Comparison of ENCODE assay signal across 12 cellular contexts in the genomic region with DNA sequence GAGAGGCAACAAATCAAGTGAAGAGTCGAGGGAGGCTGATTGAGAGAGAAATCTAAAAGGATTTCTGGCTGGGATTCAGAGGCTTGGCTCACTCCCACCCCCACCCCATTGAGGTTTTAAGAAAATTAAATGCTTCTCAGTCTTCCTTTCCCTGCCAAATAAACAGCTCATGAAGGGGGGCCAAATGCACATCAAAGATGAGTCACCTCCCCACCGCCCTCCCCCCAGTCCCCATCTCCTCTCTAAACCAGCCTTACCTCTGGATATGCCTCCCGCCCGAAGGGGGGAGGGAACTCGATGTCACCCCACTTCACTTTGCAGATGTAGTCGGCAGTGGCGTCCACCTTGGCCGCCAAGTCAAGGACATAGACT. TPM values are rescaled to one million over a fixed set of nuclear protein-coding genes. Genes with fewer than 3 reads are reported as not detected.
A peak's percentile ranks its signal among the peaks of the same experiment; 100 is the strongest.
DNase-seq lines count a peak whose midpoint lies in the region; ATAC-seq and TF ChIP-seq lines count a peak whose summit lies in the region.
"Had no signal": no experiment of that assay in that cellular context is flagged by ENCODE, and none has a peak within 500 bp of the region (broad histone marks: within the 10 kb centered on the region; RNA-seq: fewer than 3 reads in every experiment).

No MANE protein-coding gene starts in this region.

- peaks cover 0 to under 1% of the 10 kb centered on the region in 2 donors for H3K4me1 Mint-ChIP-seq in immature natural killer cell

- peak overlapping the region in 1 of 6 donors; percentile 62 for H3K27ac Mint-ChIP-seq in immature natural killer cell
- H3K27ac Mint-ChIP-seq: dendritic cell treated with granulocyte-macrophage colony-stimulating factor and Interleukin-4, amounts not matched to agents 40 ng/mL and 50 ng/mL, for 4 days had no signal

- ATAC-seq in GM18867 (IDR thresholded peaks at IDR 0.05; ENCODE audit: unreplicated experiment) = no peak
- no peak for ATAC-seq in HG03045 (IDR thresholded peaks at IDR 0.05; ENCODE audit: unreplicated experiment)
- ATAC-seq: activated CD4-positive, CD25-positive, alpha-beta regulatory T cell treated with anti-CD3 and anti-CD28 coated beads, Interleukin-2, amount 50 U/mL, for 24 hours had no signal

- no peak for TF ChIP-seq CTCF in WERI-Rb-1 (IDR thresholded peaks at IDR 0.05; ENCODE audit: low read depth, low read length)

- DNase-seq in A172 (ENCODE audit: low spot score) = peak; percentile 98
- peak; percentile 32 for DNase-seq in H7
- peak; percentile 95 for DNase-seq in WERI-Rb-1
- DNase-seq in kidney glomerular epithelial cell (lab: John Stamatoyannopoulos, UW) = peak; percentile 68
- DNase-seq in immature natural killer cell = no peak
- no peak for DNase-seq in NCI-H2171 treated with DMSO at 0.1 percent for 48 hours (lab: John Stamatoyannopoulos, UW)
- DNase-seq: activated gamma-delta T cell, NCI-H1694 treated with DMSO at 0.1 percent for 48 hours had no signal

- no peak overlapping the region for H3K4me3 Mint-ChIP-seq in immature natural killer cell
- H3K4me3 Mint-ChIP-seq: dendritic cell treated with granulocyte-macrophage colony-stimulating factor and Interleukin-4, amounts not matched to agents 40 ng/mL and 50 ng/mL, for 4 days had no signal

- no peaks in the 10 kb centered on the region for H3K9me3 Mint-ChIP-seq in immature natural killer cell
- H3K9me3 Mint-ChIP-seq: dendritic cell treated with granulocyte-macrophage colony-stimulating factor and Interleukin-4, amounts not matched to agents 40 ng/mL and 50 ng/mL, for 4 days had no signal

- H3K27ac ChIP-seq in WERI-Rb-1 = peak overlapping the region; percentile 93

- H3K27me3 Mint-ChIP-seq in immature natural killer cell (ENCODE audit: low read depth in 3 of 3) = peaks cover 0 to 3% (median 0%) of the 10 kb centered on the region in 3 donors
- H3K27me3 Mint-ChIP-seq: dendritic cell treated with granulocyte-macrophage colony-stimulating factor and Interleukin-4, amounts not matched to agents 40 ng/mL and 50 ng/mL, for 4 days had no signal

- H3K4me3 ChIP-seq in H7 (ENCODE audit: insufficient read depth, low read depth, low read length) = no peak overlapping the region
- H3K4me3 ChIP-seq in WERI-Rb-1 (ENCODE audit: low read depth, low read length) = peak overlapping the region; percentile 29

- H3K36me3 ChIP-seq in H7 (replicated peaks; ENCODE audit: control insufficient read depth, insufficient read depth, low read length) (peaks cover 84% of the 10 kb centered on the region), WERI-Rb-1 (peaks cover 92% of the 10 kb centered on the region)

- no peaks in the 10 kb centered on the region for H3K9me3 ChIP-seq in WERI-Rb-1 (ENCODE audit: severe bottlenecking)

- H3K36me3 Mint-ChIP-seq in immature natural killer cell = peaks cover 12 to 22% (median 13%) of the 10 kb centered on the region in 3 donors

- H3K27me3 ChIP-seq in H7 (ENCODE audit: control insufficient read depth, insufficient read depth, low read length) = no peaks in the 10 kb centered on the region
- no peaks in the 10 kb centered on the region for H3K27me3 ChIP-seq in WERI-Rb-1 (ENCODE audit: insufficient read depth, low read depth, severe bottlenecking)

RNA-seq across cellular contexts. Expression of gene ACLY, which starts 11.6 kb away (rescaled TPM):
- total RNA-seq in A172 (2014; rRNA removed; shearing (Covaris generic)) = 212 and 231 TPM in 2 replicates
- 235 and 260 TPM in 2 replicates for total RNA-seq in H7 (2014; rRNA removed; shearing (Covaris generic))
- 10 to 100 TPM; 46.9 to 99.2 (median 49.3) TPM for polyA plus RNA-seq in immature natural killer cell

RNA-seq across cellular contexts. Expression of gene ODAD4, which starts 23.2 kb away (rescaled TPM):
- total RNA-seq in A172 (2014; rRNA removed; shearing (Covaris generic)) = 1.8 and 2.2 TPM in 2 replicates
- 0.28 and 0.85 TPM in 2 replicates for total RNA-seq in H7 (2014; rRNA removed; shearing (Covaris generic))
- polyA plus RNA-seq in immature natural killer cell = under 1 TPM in 2 of 3 donors, not detected in 1; 0.15 to 0.38 TPM

RNA-seq across cellular contexts. Expression of gene KLHL11, which starts 41.9 kb away (rescaled TPM):
- 31.5 and 34.8 TPM in 2 replicates for total RNA-seq in A172 (2014; rRNA removed; shearing (Covaris generic))
- total RNA-seq in H7 (2014; rRNA removed; shearing (Covaris generic)) = 14.7 and 18.1 TPM in 2 replicates
- 1 to 10 TPM; 5.9 to 6.4 (median 5.9) TPM for polyA plus RNA-seq in immature natural killer cell

RNA-seq across cellular contexts. Expression of gene CNP, which starts 59.4 kb away (rescaled TPM):
- total RNA-seq in A172 (2014; rRNA removed; shearing (Covaris generic)) = 110 and 127 TPM in 2 replicates
- total RNA-seq in H7 (2014; rRNA removed; shearing (Covaris generic)) = 32.8 and 46.1 TPM in 2 replicates
- polyA plus RNA-seq in immature natural killer cell = 10 to 100 TPM; 22.8 to 56.3 (median 44.1) TPM

Comparison
In these comparisons a context has a peak if more than half of its experiments do, and no peak if none do; other contexts are left out.
1. DNase-seq: peak in A172 (single experiment), H7 (single experiment), WERI-Rb-1 (single experiment) and kidney glomerular epithelial cell (single experiment); none in immature natural killer cell (0 of 3) and NCI-H2171 treated with DMSO at 0.1 percent for 48 hours (single experiment).